ENCODE assay signal across 10 cellular contexts in the genomic region with DNA sequence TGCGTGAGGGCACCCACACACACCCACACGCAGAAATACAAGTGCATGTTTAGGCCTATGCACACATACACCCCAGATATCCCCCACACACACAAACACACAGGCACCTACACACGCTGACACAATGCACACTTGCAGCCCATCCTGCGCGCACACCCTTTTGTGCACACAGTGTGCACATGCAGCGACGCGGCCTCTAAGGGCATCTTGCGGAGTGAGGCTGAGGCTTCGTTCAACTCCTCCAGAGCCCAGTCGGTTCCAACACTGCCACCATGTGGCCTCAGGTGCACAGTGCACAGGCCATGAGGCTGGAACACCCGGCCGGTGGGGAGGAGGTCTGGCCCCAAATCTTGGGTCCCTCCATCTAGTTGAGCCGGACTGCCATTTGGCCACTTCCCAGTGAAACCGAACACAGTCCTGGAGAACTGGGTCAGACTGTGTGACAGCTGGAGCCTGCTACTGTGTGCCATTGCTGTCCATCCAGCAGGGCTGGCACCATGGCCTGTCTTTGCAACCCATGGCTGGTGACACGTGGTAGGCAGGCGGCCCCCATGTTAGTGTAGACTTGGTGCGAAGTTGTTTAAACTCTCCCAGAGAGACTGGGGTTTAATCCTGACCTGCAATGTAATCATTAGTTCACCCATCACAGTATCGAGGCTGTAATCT.
DNase-seq lines count a peak whose midpoint lies in the region; ATAC-seq, FAIRE-seq and TF ChIP-seq lines count a peak whose summit lies in the region.
"Had no signal": no experiment of that assay in that cellular context is flagged by ENCODE, and none has a peak within 500 bp of the region (broad histone marks: within the 10 kb centered on the region; RNA-seq: fewer than 3 reads in every experiment).

No MANE protein-coding gene starts in this region.

- peaks cover 50% of the 10 kb centered on the region for H3K27me3 Mint-ChIP-seq in activated T-cell treated with anti-CD3 and anti-CD28 coated beads, Interleukin-2, amount 50 U/mL, for 72 hours (ENCODE audit: low read depth)

- H3K4me2 ChIP-seq in PC-3 (ENCODE audit: low read length), result no peak overlapping the region

- H3K4me1 Mint-ChIP-seq in activated T-cell treated with anti-CD3 and anti-CD28 coated beads, Interleukin-2, amount 50 U/mL, for 72 hours (ENCODE audit: low read depth), result peaks cover 1% of the 10 kb centered on the region

- no peaks in the 10 kb centered on the region for H3K9me2 ChIP-seq in PC-3 (replicated peaks; ENCODE audit: low read length)

- CTCF ChIA-PET in PC-3 (lab: Charles Lee), result no interaction called here

- POLR2A ChIA-PET in PC-3 (lab: Charles Lee; ENCODE audit: unreplicated experiment), result no interaction called here

- H3K4me3 Mint-ChIP-seq in activated T-cell treated with anti-CD3 and anti-CD28 coated beads, Interleukin-2, amount 50 U/mL, for 72 hours, result no peak overlapping the region
- H3K4me3 Mint-ChIP-seq: stimulated activated naive CD8-positive, alpha-beta T cell treated with anti-CD3 and anti-CD28 coated beads, Interleukin-15, Interleukin-2, amounts not matched to agents 100 ng/mL and 50 ng/mL, for 24 hours had no signal

- no peaks in the 10 kb centered on the region for H3K9me3 ChIP-seq in PC-3 (ENCODE audit: low read length)
- no peaks in the 10 kb centered on the region for H3K9me3 ChIP-seq in neutrophil

- peak; percentile 73 for FAIRE-seq in HTR-8/SVneo (lab: Jason Lieb, UNC)
- FAIRE-seq: G401.6 had no signal

- H3K27ac ChIP-seq in PC-3 (ENCODE audit: low read length) (no peak overlapping the region), neutrophil (no peak overlapping the region)

- H3K36me3 Mint-ChIP-seq in activated T-cell treated with anti-CD3 and anti-CD28 coated beads, Interleukin-2, amount 50 U/mL, for 72 hours (ENCODE audit: insufficient read depth in 2 of 2), result no peaks in the 10 kb centered on the region

- no peaks in the 10 kb centered on the region for H3F3A ChIP-seq in PC-3 (ENCODE audit: low read length, unreplicated experiment)

- no peaks in the 10 kb centered on the region for H3K79me2 ChIP-seq in PC-3 (ENCODE audit: low read length)

- H2AFZ ChIP-seq in PC-3 (ENCODE audit: low read length), result no peak overlapping the region

- DNase-seq in NCI-H524 (lab: John Stamatoyannopoulos, UW) (peak; percentile 78 to 86), NCI-H524 treated with DMSO at 0.1 percent for 48 hours (lab: John Stamatoyannopoulos, UW) (no peak), HTR-8/SVneo (ENCODE audit: insufficient read length, low spot score) (peak; percentile 69), PC-3 (peak; percentile 72), fibroblast of the conjunctiva (ENCODE audit: low read depth) (peak; percentile 49), stromal cell of bone marrow (ENCODE audit: low read depth) (peak; percentile 41)
- peak; percentile 70 to 76 for DNase-seq in activated T-cell treated with anti-CD3 and anti-CD28 coated beads, Interleukin-2, amount 50 U/mL, for 72 hours

- no peak overlapping the region for H3K27ac Mint-ChIP-seq in activated T-cell treated with anti-CD3 and anti-CD28 coated beads, Interleukin-2, amount 50 U/mL, for 72 hours
- H3K27ac Mint-ChIP-seq: stimulated activated naive CD8-positive, alpha-beta T cell treated with anti-CD3 and anti-CD28 coated beads, Interleukin-15, Interleukin-2, amounts not matched to agents 100 ng/mL and 50 ng/mL, for 24 hours had no signal

- H3K9ac ChIP-seq in PC-3 (ENCODE audit: low read length), result no peak overlapping the region

- no peaks in the 10 kb centered on the region for H3K27me3 ChIP-seq in PC-3 (ENCODE audit: low read length)
- H3K27me3 ChIP-seq in neutrophil, result peaks cover 52% of the 10 kb centered on the region

- no peaks in the 10 kb centered on the region for H4K20me1 ChIP-seq in PC-3 (ENCODE audit: low read length)

- H3K4me1 ChIP-seq in PC-3 (ENCODE audit: insufficient read depth, low read length) (no peaks in the 10 kb centered on the region), neutrophil (ENCODE audit: control insufficient read depth in 1 of 2, insufficient read depth in 1 of 2, low read depth in 1 of 2, low read length in 1 of 2) (no peaks in the 10 kb centered on the region)

- H3K9me3 Mint-ChIP-seq in activated T-cell treated with anti-CD3 and anti-CD28 coated beads, Interleukin-2, amount 50 U/mL, for 72 hours, result no peaks in the 10 kb centered on the region
- H3K9me3 Mint-ChIP-seq: stimulated activated naive CD8-positive, alpha-beta T cell treated with anti-CD3 and anti-CD28 coated beads, Interleukin-15, Interleukin-2, amounts not matched to agents 100 ng/mL and 50 ng/mL, for 24 hours had no signal

- H3K36me3 ChIP-seq in PC-3 (ENCODE audit: low read depth, low read length) (no peaks in the 10 kb centered on the region), neutrophil (no peaks in the 10 kb centered on the region)

- H3K4me3 ChIP-seq in PC-3 (ENCODE audit: low read length), result no peak overlapping the region
- no peak overlapping the region for H3K4me3 ChIP-seq in neutrophil (ENCODE audit: low read depth in 1 of 2, low read length in 1 of 2)

- BruUV-seq in PC-3 (replicated peaks; lab: Mats Ljungman, UMichigan), result no TSS peak

- TF ChIP-seq CTCF in PC-3 (conservative IDR thresholded peaks at IDR 0.05; ENCODE audit: low read depth, low read length), result peak; percentile 80
- TF ChIP-seq CTCF in neutrophil (IDR thresholded peaks at IDR 0.05), result peak; percentile 70

- intact Hi-C loops in PC-3 (cut with micrococcal nuclease), result loop anchor here (5.0 to 10.0 kb wide), 3 partner anchors 482 to 824 kb away; partner anchors contain the start of gene PBX3

- peak; percentile 96 for ATAC-seq in PC-3
- peak; percentile 86 to 91 for ATAC-seq in activated T-cell treated with anti-CD3 and anti-CD28 coated beads, Interleukin-2, amount 50 U/mL, for 72 hours (replicated peaks in 1 of 2)
